Comparison of ENCODE assay signal across 14 cellular contexts in the genomic region with DNA sequence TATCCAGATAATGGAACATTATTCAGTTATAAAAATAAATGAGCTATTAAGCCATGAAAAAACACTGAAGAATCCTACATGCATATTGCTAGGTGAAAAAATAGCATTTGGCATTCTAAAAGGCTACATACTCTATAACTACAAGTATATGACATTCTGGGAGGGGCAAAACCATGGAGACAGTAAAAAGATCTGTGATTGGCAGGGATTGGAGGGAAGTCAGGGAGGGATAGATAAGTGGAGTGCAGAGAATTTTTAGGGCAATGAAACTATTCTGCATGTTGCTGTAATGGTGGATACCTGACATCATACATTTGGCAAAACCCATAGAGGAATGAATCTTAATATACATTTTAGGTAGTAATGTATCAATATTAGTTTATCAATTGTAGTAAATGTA.
A peak's percentile ranks its signal among the peaks of the same experiment; 100 is the strongest.
DNase-seq lines count a peak whose midpoint lies in the region; ATAC-seq, FAIRE-seq and TF ChIP-seq lines count a peak whose summit lies in the region.
"Had no signal": no experiment of that assay in that cellular context is flagged by ENCODE, and none has a peak within 500 bp of the region (broad histone marks: within the 10 kb centered on the region; RNA-seq: fewer than 3 reads in every experiment).

No MANE protein-coding gene starts in this region.

- no peaks in the 10 kb centered on the region for H3K9me3 Mint-ChIP-seq in activated T-cell treated with anti-CD3 and anti-CD28 coated beads, Interleukin-2, amount 50 U/mL, for 72 hours
- no peaks in the 10 kb centered on the region for H3K9me3 Mint-ChIP-seq in astrocyte (ENCODE audit: unreplicated experiment)
- H3K9me3 Mint-ChIP-seq: CD4-positive, CD25-positive, alpha-beta regulatory T cell had no signal

- H3K4me3 Mint-ChIP-seq in activated T-cell treated with anti-CD3 and anti-CD28 coated beads, Interleukin-2, amount 50 U/mL, for 72 hours, result no peak overlapping the region
- no peak overlapping the region for H3K4me3 Mint-ChIP-seq in astrocyte (ENCODE audit: unreplicated experiment)
- H3K4me3 Mint-ChIP-seq: CD4-positive, CD25-positive, alpha-beta regulatory T cell had no signal

- H3K27me3 ChIP-seq in Panc1 (ENCODE audit: control insufficient read depth, insufficient read depth, low read length), result no peaks in the 10 kb centered on the region
- no peaks in the 10 kb centered on the region for H3K27me3 ChIP-seq in astrocyte (ENCODE audit: insufficient read depth, low read length)
- H3K27me3 ChIP-seq in upper lobe of right lung, result no peaks in the 10 kb centered on the region
- H3K27me3 ChIP-seq: BLaER1 treated with 17β-estradiol and CSF1 and Interleukin-3, amounts not matched to agents 10 nM and 100 nM had no signal

- no peaks in the 10 kb centered on the region for H3K79me2 ChIP-seq in astrocyte (ENCODE audit: insufficient read depth, low read length)

- CTCF ChIA-PET in Panc1 (lab: Charles Lee), result no interaction called here

- no peak for ATAC-seq in activated T-cell treated with anti-CD3 and anti-CD28 coated beads, Interleukin-2, amount 50 U/mL, for 72 hours (replicated peaks in 1 of 2)
- ATAC-seq in Panc1, result no peak
- ATAC-seq in upper lobe of right lung, result no peak
- ATAC-seq: HepG2 had no signal

- in situ Hi-C loops in Panc1 (cut with HindIII; ENCODE audit: low pct_unique_long_range_greater_than_20kb, low sequenced_read_pairs), result no loop called here

- H3K9ac ChIP-seq in astrocyte (ENCODE audit: low read length), result no peak overlapping the region
- H3K9ac ChIP-seq: BLaER1 treated with 17β-estradiol and CSF1 and Interleukin-3, amounts not matched to agents 10 nM and 100 nM; GM23248 had no signal

- H3K36me3 Mint-ChIP-seq in activated T-cell treated with anti-CD3 and anti-CD28 coated beads, Interleukin-2, amount 50 U/mL, for 72 hours (ENCODE audit: insufficient read depth in 2 of 2), result no peaks in the 10 kb centered on the region
- no peaks in the 10 kb centered on the region for H3K36me3 Mint-ChIP-seq in astrocyte (ENCODE audit: low read depth, unreplicated experiment)

- TF ChIP-seq CTCF in Panc1 (IDR thresholded peaks at IDR 0.05), result no peak
- TF ChIP-seq CTCF in astrocyte (IDR thresholded peaks at IDR 0.05; ENCODE audit: insufficient read depth, low read depth, low read length), result no peak
- TF ChIP-seq CTCF in upper lobe of right lung (IDR thresholded peaks at IDR 0.05), result no peak

- no peak for DNase-seq in activated T-cell treated with anti-CD3 and anti-CD28 coated beads, Interleukin-2, amount 50 U/mL, for 72 hours
- no peak for DNase-seq in activated T-cell treated with anti-CD3 and anti-CD28 coated beads, Interleukin-2, amount 50 U/mL, for 48 hours
- DNase-seq in Panc1 (ENCODE audit: low read depth, low spot score) (no peak), astrocyte (ENCODE audit: low read depth) (no peak), NCI-H774 (lab: John Stamatoyannopoulos, UW) (no peak), HK-2 (ENCODE audit: unreplicated experiment) (no peak), upper lobe of right lung (no peak)
- DNase-seq: 8988T; ACHN; CD4-positive, CD25-positive, alpha-beta regulatory T cell; DMS53; GM23248 had no signal

- H4K20me1 ChIP-seq in astrocyte (ENCODE audit: insufficient read depth, low read length), result no peaks in the 10 kb centered on the region
- H4K20me1 ChIP-seq: BLaER1 treated with 17β-estradiol and CSF1 and Interleukin-3, amounts not matched to agents 10 nM and 100 nM had no signal

- intact Hi-C loops in Panc1 (cut with micrococcal nuclease; ENCODE audit: unreplicated experiment), result no loop called here
- intact Hi-C loops in upper lobe of right lung (cut with DNase I), result no loop called here

- H3K4me1 Mint-ChIP-seq in activated T-cell treated with anti-CD3 and anti-CD28 coated beads, Interleukin-2, amount 50 U/mL, for 72 hours (ENCODE audit: low read depth), result peaks cover 19% of the 10 kb centered on the region
- H3K4me1 Mint-ChIP-seq in astrocyte (ENCODE audit: low read depth, unreplicated experiment), result peaks cover 18% of the 10 kb centered on the region

- H3K27me3 Mint-ChIP-seq in activated T-cell treated with anti-CD3 and anti-CD28 coated beads, Interleukin-2, amount 50 U/mL, for 72 hours (ENCODE audit: low read depth), result no peaks in the 10 kb centered on the region
- no peaks in the 10 kb centered on the region for H3K27me3 Mint-ChIP-seq in astrocyte (ENCODE audit: low read depth, unreplicated experiment)
- H3K27me3 Mint-ChIP-seq: CD4-positive, CD25-positive, alpha-beta regulatory T cell had no signal

- POLR2A ChIA-PET in Panc1 (lab: Charles Lee), result interaction anchor here (0.6 kb wide), 1 partner anchor 77 kb away, joined by 14 read pairs; no protein-coding TSS in a partner anchor

- H3K27ac Mint-ChIP-seq in activated T-cell treated with anti-CD3 and anti-CD28 coated beads, Interleukin-2, amount 50 U/mL, for 72 hours, result peak overlapping the region; percentile 21
- no peak overlapping the region for H3K27ac Mint-ChIP-seq in astrocyte (ENCODE audit: unreplicated experiment)

- H3K36me3 ChIP-seq in Panc1 (ENCODE audit: control insufficient read depth, insufficient read depth, low read length) (no peaks in the 10 kb centered on the region), astrocyte (ENCODE audit: insufficient read depth, low read length) (no peaks in the 10 kb centered on the region), upper lobe of right lung (no peaks in the 10 kb centered on the region)
- H3K36me3 ChIP-seq: BLaER1 treated with 17β-estradiol and CSF1 and Interleukin-3, amounts not matched to agents 10 nM and 100 nM had no signal

- BruUV-seq in Panc1 (replicated peaks; lab: Mats Ljungman, UMichigan), result no TSS peak

- H3K4me2 ChIP-seq in astrocyte (ENCODE audit: low read length), result no peak overlapping the region
- H3K4me2 ChIP-seq: BLaER1 treated with 17β-estradiol and CSF1 and Interleukin-3, amounts not matched to agents 10 nM and 100 nM had no signal

- peak; percentile 64 for FAIRE-seq in astrocyte (lab: Jason Lieb, UNC)
- FAIRE-seq: HepG2 had no signal

- H3K4me1 ChIP-seq in Panc1 (ENCODE audit: control insufficient read depth, insufficient read depth, low read length) (peaks cover 69% of the 10 kb centered on the region), astrocyte (ENCODE audit: insufficient read depth, low read length) (peaks cover 17% of the 10 kb centered on the region), upper lobe of right lung (peaks cover 14% of the 10 kb centered on the region)

- H2AFZ ChIP-seq in astrocyte (ENCODE audit: low read depth, low read length), result no peak overlapping the region
- H2AFZ ChIP-seq: GM23248 had no signal

- H3K27ac ChIP-seq in Panc1 (ENCODE audit: low read length) (peak overlapping the region; percentile 99; the same call in 1 of the 2 replicates), astrocyte (ENCODE audit: low read depth, low read length) (no peak overlapping the region), upper lobe of right lung (no peak overlapping the region)
- H3K27ac ChIP-seq: BLaER1 treated with 17β-estradiol and CSF1 and Interleukin-3, amounts not matched to agents 10 nM and 100 nM; GM23248 had no signal

- no peaks in the 10 kb centered on the region; the same call in 1 of the 2 replicates for H3K9me3 ChIP-seq in Panc1 (ENCODE audit: control insufficient read depth, insufficient read depth, low read depth, low read length)
- H3K9me3 ChIP-seq in astrocyte (ENCODE audit: insufficient read depth, low read depth, low read length), result no peaks in the 10 kb centered on the region
- H3K9me3 ChIP-seq in upper lobe of right lung, result no peaks in the 10 kb centered on the region
- H3K9me3 ChIP-seq: BLaER1 treated with 17β-estradiol and CSF1 and Interleukin-3, amounts not matched to agents 10 nM and 100 nM had no signal

- H3K4me3 ChIP-seq in Panc1 (ENCODE audit: low read depth in 2 of 2, low read length in 2 of 2) (no peak overlapping the region), astrocyte (ENCODE audit: insufficient read depth, low read depth, low read length) (no peak overlapping the region), upper lobe of right lung (no peak overlapping the region)
- H3K4me3 ChIP-seq: BLaER1 treated with 17β-estradiol and CSF1 and Interleukin-3, amounts not matched to agents 10 nM and 100 nM; GM23248 had no signal
